In the genomic region with DNA sequence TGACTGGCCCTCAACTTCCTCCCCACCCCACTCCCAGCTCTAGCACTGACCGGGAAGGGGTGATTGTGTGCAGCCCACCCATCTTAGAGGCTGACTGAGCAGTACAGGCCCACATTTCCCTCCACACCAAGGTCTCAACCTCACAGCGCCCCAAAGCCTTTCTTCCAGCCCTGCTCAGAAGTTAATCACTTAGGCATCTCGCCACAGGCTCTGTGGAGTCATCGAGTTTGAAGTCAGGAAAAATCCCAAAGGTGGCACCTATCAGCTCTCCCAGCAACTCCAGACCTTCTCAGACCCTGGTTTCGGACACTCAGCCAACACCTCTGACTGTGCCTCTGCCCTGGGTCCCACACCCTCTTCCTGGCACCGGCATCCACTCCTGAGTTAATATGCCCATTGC, we compare ENCODE assay signal across 28 cellular contexts. TPM values are rescaled to one million over a fixed set of nuclear protein-coding genes. Genes with fewer than 3 reads are reported as not detected.
"Had no signal": no experiment of that assay in that cellular context is flagged by ENCODE, and none has a peak within 500 bp of the region (broad histone marks: within the 10 kb centered on the region; RNA-seq: fewer than 3 reads in every experiment).

No MANE protein-coding gene starts in this region.

- H3K4me1 ChIP-seq: body of pancreas had no signal

- H3K4me3 ChIP-seq: body of pancreas, esophagus squamous epithelium, gastroesophageal sphincter had no signal

- DNase-seq: activated B cell treated with CpG ODN at 0.5 μM for 24 hours; activated CD4-positive, alpha-beta T cell treated with anti-CD3 and anti-CD28 coated beads for 48 hours; activated CD4-positive, alpha-beta T cell treated with anti-CD3 and anti-CD28 coated beads, Interleukin-2, amount 50 U/mL, for 1 hour; activated CD4-positive, alpha-beta T cell treated with anti-CD3 and anti-CD28 coated beads, Interleukin-2, amount 50 U/mL, for 48 hours; activated CD8-positive, alpha-beta memory T cell treated with anti-CD3 and anti-CD28 coated beads for 24 hours; activated CD8-positive, alpha-beta T cell treated with anti-CD3 and anti-CD28 coated beads for 36 hours; activated effector memory CD4-positive, alpha-beta T cell treated with Interleukin-2 at 50 U/mL for 16 hours; activated gamma-delta T cell treated with Interleukin-2 at 50 U/mL for 16 hours; activated naive CD4-positive, alpha-beta T cell treated with anti-CD3 and anti-CD28 coated beads, Interleukin-2, amount 50 U/mL, for 16 hours; activated naive CD4-positive, alpha-beta T cell treated with Interleukin-2 at 50 U/mL for 16 hours; activated T-cell treated with anti-CD3 and anti-CD28 coated beads, Interleukin-2, amount 50 U/mL, for 4 hours; amniotic stem cell; anterior cingulate cortex; body of pancreas; caudate nucleus; cortex of kidney; effector CD4-positive, alpha-beta T cell; effector memory CD8-positive, alpha-beta T cell; erythroblast; esophagus squamous epithelium; foreskin melanocyte; T-helper 1 cell; T-helper 17 cell; T1000; WERI-Rb-1 had no signal

- ATAC-seq: activated CD4-positive, CD25-positive, alpha-beta regulatory T cell treated with anti-CD3 and anti-CD28 coated beads, Interleukin-2, amount 50 U/mL, for 24 hours; activated CD8-positive, alpha-beta T cell treated with anti-CD3 and anti-CD28 coated beads for 36 hours; activated T-cell treated with anti-CD3 and anti-CD28 coated beads, Interleukin-2, amount 50 U/mL, for 4 hours; activated T-helper 17 cell treated with anti-CD3 and anti-CD28 coated beads, Interleukin-2, amount 50 U/mL, for 72 hours; body of pancreas; effector memory CD8-positive, alpha-beta T cell; gastroesophageal sphincter; T-helper 17 cell had no signal

- H3K9me3 ChIP-seq: body of pancreas, esophagus squamous epithelium, gastroesophageal sphincter had no signal

- H3K27ac ChIP-seq: body of pancreas, esophagus squamous epithelium, gastroesophageal sphincter, WERI-Rb-1 had no signal

- H3K36me3 ChIP-seq: esophagus squamous epithelium, gastroesophageal sphincter, WERI-Rb-1 had no signal

RNA-seq across cellular contexts. Expression of gene GLI2, which starts 43.0 kb away (rescaled TPM):
- total RNA-seq: activated B cell treated with CpG ODN at 0.5 μM for 24 hours; activated CD8-positive, alpha-beta T cell treated with anti-CD3 and anti-CD28 coated beads for 36 hours; activated T-helper 17 cell treated with anti-CD3 and anti-CD28 coated beads, Interleukin-2, amount 50 U/mL, for 72 hours; T-helper 17 cell had no signal
